In the genomic region with DNA sequence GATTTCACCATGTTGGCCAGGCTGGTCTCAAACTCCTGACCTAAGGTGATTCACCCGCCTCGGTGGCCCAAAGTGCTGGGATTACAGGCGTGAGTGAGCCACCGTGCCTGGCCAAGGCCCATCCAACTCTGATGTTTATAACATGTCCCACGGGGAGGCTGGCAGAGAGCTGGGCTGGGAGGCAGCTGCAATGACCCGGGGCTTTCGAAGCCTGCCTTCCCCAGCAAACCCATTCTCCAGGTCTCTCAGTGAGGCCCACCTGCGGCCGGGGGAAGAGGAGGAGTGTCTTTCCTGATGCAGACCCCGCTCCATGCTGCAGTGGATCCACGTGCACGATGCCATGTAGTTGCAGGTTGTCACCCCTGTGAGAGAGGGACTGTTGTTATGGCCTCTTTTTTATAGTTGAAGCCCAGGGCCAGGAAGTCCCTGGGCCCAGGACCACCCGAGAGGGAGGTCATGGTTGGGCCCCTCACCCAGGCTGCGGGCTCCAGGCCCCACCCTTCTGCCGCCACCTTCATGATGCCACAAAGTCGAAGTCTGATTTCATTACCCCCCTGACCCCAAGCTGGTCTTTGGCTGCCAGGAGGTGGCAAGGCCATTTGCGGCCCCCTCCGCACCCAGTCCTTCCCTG, we compare ENCODE assay signal across 30 cellular contexts. TPM values are rescaled to one million over a fixed set of nuclear protein-coding genes. Genes with fewer than 3 reads are reported as not detected.
A peak's percentile ranks its signal among the peaks of the same experiment; 100 is the strongest.
DNase-seq lines count a peak whose midpoint lies in the region; ATAC-seq and TF ChIP-seq lines count a peak whose summit lies in the region.
"Had no signal": no experiment of that assay in that cellular context is flagged by ENCODE, and none has a peak within 500 bp of the region (broad histone marks: within the 10 kb centered on the region; RNA-seq: fewer than 3 reads in every experiment).

No MANE protein-coding gene starts in this region.

- no peak for ATAC-seq in GM18861 (IDR thresholded peaks at IDR 0.05; ENCODE audit: unreplicated experiment)
- ATAC-seq: activated T-cell treated with anti-CD3 and anti-CD28 coated beads, Interleukin-2, amount 50 U/mL, for 72 hours; effector memory CD8-positive, alpha-beta T cell; esophagus mucosa; PC-3 had no signal

- no peaks in the 10 kb centered on the region for H4K20me1 ChIP-seq in Karpas-422 (ENCODE audit: insufficient read depth, low read depth, low read length)

- H3K27ac ChIP-seq in Karpas-422 (ENCODE audit: low read length) (no peak overlapping the region), coronary artery (no peak overlapping the region), stomach (no peak overlapping the region)
- H3K27ac ChIP-seq: C4-2B, neutrophil, VCaP had no signal

- 89 to 94% (median 91%) methylated on average over 7 to 18 of the region's 18 CpGs for WGBS in stomach, 5 donors

- H3K4me3 ChIP-seq in Karpas-422 (ENCODE audit: low read length) = no peak overlapping the region
- no peak overlapping the region for H3K4me3 ChIP-seq in coronary artery
- H3K4me3 ChIP-seq in stomach = no peak overlapping the region
- H3K4me3 ChIP-seq in HAP-1 = no peak overlapping the region
- H3K4me3 ChIP-seq: heart left ventricle had no signal

- H3K4me1 ChIP-seq in Karpas-422 (ENCODE audit: low read length) = no peaks in the 10 kb centered on the region
- H3K4me1 ChIP-seq in stomach = peaks cover 7 to 13% (median 12%) of the 10 kb centered on the region in 4 donors
- H3K4me1 ChIP-seq in HAP-1 = 0 out of 2 replicates have a peak, but pooled peaks cover 2% of the 10 kb centered on the region

- no peak overlapping the region for H2AFZ ChIP-seq in Karpas-422 (ENCODE audit: low read length)

- H3K79me2 ChIP-seq in Karpas-422 (ENCODE audit: low read length) = no peaks in the 10 kb centered on the region

- H3K36me3 ChIP-seq in Karpas-422 (ENCODE audit: insufficient read depth, low read length) (no peaks in the 10 kb centered on the region), stomach (no peaks in the 10 kb centered on the region), HAP-1 (replicated peaks) (no peaks in the 10 kb centered on the region)
- H3K36me3 ChIP-seq: heart left ventricle, neutrophil had no signal

- H3K9me3 ChIP-seq in Karpas-422 (ENCODE audit: low read length) (no peaks in the 10 kb centered on the region), stomach (no peaks in the 10 kb centered on the region), HAP-1 (no peaks in the 10 kb centered on the region)
- H3K9me3 ChIP-seq: heart left ventricle, neutrophil had no signal

- H3K9ac ChIP-seq in Karpas-422 (ENCODE audit: low read length) = no peak overlapping the region

- intact Hi-C loops in stomach (cut with DNase I; ENCODE audit: low total_unique reads) = no loop called here

- DNase-seq in Karpas-422 (peak; percentile 25), coronary artery (ENCODE audit: low spot score) (peak; percentile 58), mesenteric fat pad (ENCODE audit: low spot score) (peak; percentile 86), stomach (peak; percentile 19), HAP-1 (ENCODE audit: low spot score in 2 of 2) (no peak), kidney tubule cell (ENCODE audit: low spot score) (no peak)
- DNase-seq: activated CD4-positive, alpha-beta T cell treated with anti-CD3 and anti-CD28 coated beads, Interleukin-2, amount 10 ng/mL, durations not matched to agents 24 days and 14 days; activated naive CD4-positive, alpha-beta T cell treated with anti-CD3 and anti-CD28 coated beads, Interleukin-2, amount 10 ng/mL, durations not matched to agents 7 days and 5 days; activated T-cell treated with anti-CD3 and anti-CD28 coated beads, Interleukin-2, amount 50 U/mL, for 72 hours; amygdala; DMS79 treated with DMSO at 0.1 percent for 48 hours; effector memory CD8-positive, alpha-beta T cell; foreskin fibroblast; mesenchymal stem cell; NCI-H1105; NCI-H187 treated with DMSO at 0.1 percent for 48 hours; NK-92 treated with Interleukin-12 subunit alpha and Interleukin-12 subunit beta, amount 100 ng/mL, for 24 hours; PC-3; small intestine; stimulated activated CD4-positive, alpha-beta T cell treated with anti-CD3 and anti-CD28 coated beads, Interleukin-1b, Interleukin-23, amount 100 ng/mL, for 48 hours; stimulated activated CD8-positive, alpha-beta memory T cell treated with anti-CD3 and anti-CD28 coated beads, Interleukin-4, amount 100 ng/mL, for 48 hours; trophoblast cell had no signal

- H3K4me2 ChIP-seq in Karpas-422 (ENCODE audit: low read depth, low read length, poor library complexity, severe bottlenecking) = no peak overlapping the region

- no peak for TF ChIP-seq POLR2A in stomach (IDR thresholded peaks at IDR 0.05)

- no peak for TF ChIP-seq EP300 in stomach (IDR thresholded peaks at IDR 0.05)

- TF ChIP-seq CTCF in coronary artery (IDR thresholded peaks at IDR 0.05) = no peak
- no peak for TF ChIP-seq CTCF in stomach (IDR thresholded peaks at IDR 0.05)

- H3K9me2 ChIP-seq in Karpas-422 (replicated peaks; ENCODE audit: insufficient read depth, low read length) = no peaks in the 10 kb centered on the region

- H3K27me3 ChIP-seq in Karpas-422 (ENCODE audit: low read length) = no peaks in the 10 kb centered on the region
- H3K27me3 ChIP-seq in stomach = peaks cover 0 to 13% (median 5%) of the 10 kb centered on the region in 3 donors
- no peaks in the 10 kb centered on the region for H3K27me3 ChIP-seq in HAP-1 (ENCODE audit: low read depth)
- H3K27me3 ChIP-seq: heart left ventricle had no signal

- in situ Hi-C loops in HAP-1 (cut with MboI; ENCODE audit: low sequenced_read_pairs) = no loop called here

RNA-seq across cellular contexts. Expression of a gene that starts 38.3 kb away (rescaled TPM):
- total RNA-seq in Karpas-422 (2014; rRNA removed; shearing (Covaris generic); ENCODE audit: low replicate concordance) = not detected in 2 replicates
- total RNA-seq in mesenteric fat pad (not detected), stomach (not detected)
- not detected for polyA plus RNA-seq in stomach
- total RNA-seq: activated CD4-positive, alpha-beta T cell treated with anti-CD3 and anti-CD28 coated beads, Interleukin-2, amount 10 ng/mL, durations not matched to agents 24 days and 14 days; activated CD8-positive, alpha-beta memory T cell treated with anti-CD3 and anti-CD28 coated beads for 36 hours; activated T-cell treated with anti-CD3 and anti-CD28 coated beads, Interleukin-2, amount 50 U/mL, for 72 hours; esophagus mucosa; PC-3; T-helper 2 cell treated with Interferon-gamma antibody and Interleukin-4, amounts not matched to agents 100 ng/mL and 5 ng/mL, for 36 hours had no signal

RNA-seq across cellular contexts. Expression of a gene that starts 51.2 kb away (rescaled TPM):
- not detected in 2 replicates for total RNA-seq in Karpas-422 (2014; rRNA removed; shearing (Covaris generic); ENCODE audit: low replicate concordance)
- total RNA-seq in mesenteric fat pad = 19.0 TPM
- 10 to 100 TPM in 3 of 5 donors, 1 to 10 TPM in 1, not detected in 1; 3.6 to 30.7 (median 11.6) TPM for total RNA-seq in stomach
- polyA plus RNA-seq in stomach = 10 to 100 TPM in 1 of 3 donors, 1 to 10 TPM in 2; 6.4 to 12.8 (median 6.8) TPM

Comparison
In these comparisons a context has a peak if more than half of its experiments do, and no peak if none do; other contexts are left out.
1. DNase-seq: peak in Karpas-422 (single experiment), coronary artery (single experiment), mesenteric fat pad (single experiment) and stomach (single experiment); none in HAP-1 (0 of 2) and kidney tubule cell (single experiment).